39 cellular contexts compared by ENCODE assay signal in the genomic region with DNA sequence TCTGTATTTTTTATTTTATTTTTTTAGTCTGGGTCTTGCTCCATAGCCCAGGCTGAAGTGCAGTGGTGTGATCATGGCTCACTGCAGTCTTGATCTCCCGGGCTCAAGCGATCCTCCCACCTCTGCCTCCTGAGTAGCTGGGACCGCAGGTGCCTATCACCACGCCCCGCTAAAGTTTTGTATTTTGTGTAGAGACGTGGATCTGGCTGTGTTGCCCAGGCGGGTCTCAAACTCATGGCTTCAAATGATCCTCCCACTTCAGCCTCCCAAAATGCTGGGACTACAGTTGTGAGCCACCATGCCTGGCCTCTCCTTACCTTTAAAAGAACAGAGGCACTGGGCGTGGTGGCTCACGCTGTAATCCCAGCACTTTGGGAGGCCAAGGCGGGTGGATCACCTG. TPM values are rescaled to one million over a fixed set of nuclear protein-coding genes. Genes with fewer than 3 reads are reported as not detected.
"Had no signal": no experiment of that assay in that cellular context is flagged by ENCODE, and none has a peak within 500 bp of the region (broad histone marks: within the 10 kb centered on the region; RNA-seq: fewer than 3 reads in every experiment).

No MANE protein-coding gene starts in this region.

- H3K4me1 ChIP-seq: adrenal gland, breast epithelium had no signal

- H3K36me3 Mint-ChIP-seq: activated CD8-positive, alpha-beta memory T cell treated with anti-CD3 and anti-CD28 coated beads, Interleukin-2, amount 10 ng/mL, durations not matched to agents 7 days and 5 days; activated naive CD4-positive, alpha-beta T cell treated with anti-CD3 and anti-CD28 coated beads, Interleukin-2, amount 50 U/mL, for 72 hours; activated naive CD8-positive, alpha-beta T cell treated with anti-CD3 and anti-CD28 coated beads for 36 hours had no signal

- H3K4me3 Mint-ChIP-seq: activated CD4-positive, alpha-beta memory T cell treated with anti-CD3 and anti-CD28 coated beads, Interleukin-2, amount 10 ng/mL, durations not matched to agents 7 days and 5 days; activated CD4-positive, alpha-beta T cell treated with anti-CD3 and anti-CD28 coated beads for 36 hours; activated CD4-positive, alpha-beta T cell treated with anti-CD3 and anti-CD28 coated beads, Interleukin-2, amount 10 ng/mL, durations not matched to agents 7 days and 5 days; activated CD8-positive, alpha-beta memory T cell treated with anti-CD3 and anti-CD28 coated beads, Interleukin-2, amount 10 ng/mL, durations not matched to agents 7 days and 5 days; activated CD8-positive, alpha-beta T cell treated with anti-CD3 and anti-CD28 coated beads, Interleukin-2, amount 10 ng/mL, durations not matched to agents 7 days and 5 days; activated naive CD4-positive, alpha-beta T cell treated with anti-CD3 and anti-CD28 coated beads for 36 hours; activated naive CD8-positive, alpha-beta T cell treated with anti-CD3 and anti-CD28 coated beads for 36 hours; activated T-cell treated with anti-CD3 and anti-CD28 coated beads, Interleukin-2, amount 50 U/mL, for 24 hours; activated T-helper 17 cell treated with anti-CD3 and anti-CD28 coated beads, Interleukin-2, amount 50 U/mL, for 72 hours; central memory CD8-positive, alpha-beta T cell; T-helper 1 cell treated with Interleukin-12 subunit alpha and Interleukin-12 subunit beta and Interleukin-4 antibody, amounts not matched to agents 30 μg/mL and 1 μg/mL, for 36 hours; T-helper 2 cell treated with Interferon-gamma antibody and Interleukin-4, amounts not matched to agents 5 μg/mL and 100 μg/mL, for 36 hours had no signal

- H3K27ac Mint-ChIP-seq: activated CD4-positive, alpha-beta memory T cell treated with anti-CD3 and anti-CD28 coated beads, Interleukin-2, amount 10 ng/mL, durations not matched to agents 7 days and 5 days; activated CD4-positive, alpha-beta T cell treated with anti-CD3 and anti-CD28 coated beads for 36 hours; activated CD4-positive, alpha-beta T cell treated with anti-CD3 and anti-CD28 coated beads, Interleukin-2, amount 10 ng/mL, durations not matched to agents 7 days and 5 days; activated CD8-positive, alpha-beta memory T cell treated with anti-CD3 and anti-CD28 coated beads, Interleukin-2, amount 10 ng/mL, durations not matched to agents 7 days and 5 days; activated CD8-positive, alpha-beta T cell treated with anti-CD3 and anti-CD28 coated beads, Interleukin-2, amount 10 ng/mL, durations not matched to agents 7 days and 5 days; activated naive CD4-positive, alpha-beta T cell treated with anti-CD3 and anti-CD28 coated beads for 36 hours; activated naive CD4-positive, alpha-beta T cell treated with anti-CD3 and anti-CD28 coated beads, Interleukin-2, amount 50 U/mL, for 72 hours; activated naive CD8-positive, alpha-beta T cell treated with anti-CD3 and anti-CD28 coated beads for 36 hours; activated T-cell treated with anti-CD3 and anti-CD28 coated beads, Interleukin-2, amount 50 U/mL, for 24 hours; activated T-helper 17 cell treated with anti-CD3 and anti-CD28 coated beads, Interleukin-2, amount 50 U/mL, for 72 hours; T-helper 1 cell treated with Interleukin-12 subunit alpha and Interleukin-12 subunit beta and Interleukin-4 antibody, amounts not matched to agents 30 μg/mL and 1 μg/mL, for 36 hours; T-helper 2 cell treated with Interferon-gamma antibody and Interleukin-4, amounts not matched to agents 5 μg/mL and 100 μg/mL, for 36 hours had no signal

- H3K36me3 ChIP-seq: adrenal gland, brain microvascular endothelial cell, breast epithelium had no signal

- H3K9me3 Mint-ChIP-seq: activated CD4-positive, alpha-beta memory T cell treated with anti-CD3 and anti-CD28 coated beads, Interleukin-2, amount 10 ng/mL, durations not matched to agents 7 days and 5 days; activated CD4-positive, alpha-beta T cell treated with anti-CD3 and anti-CD28 coated beads, Interleukin-2, amount 10 ng/mL, durations not matched to agents 7 days and 5 days; activated naive CD4-positive, alpha-beta T cell treated with anti-CD3 and anti-CD28 coated beads for 36 hours; activated naive CD4-positive, alpha-beta T cell treated with anti-CD3 and anti-CD28 coated beads, Interleukin-2, amount 50 U/mL, for 72 hours; activated naive CD8-positive, alpha-beta T cell treated with anti-CD3 and anti-CD28 coated beads for 36 hours; activated T-cell treated with anti-CD3 and anti-CD28 coated beads, Interleukin-2, amount 50 U/mL, for 24 hours; activated T-helper 17 cell treated with anti-CD3 and anti-CD28 coated beads, Interleukin-2, amount 50 U/mL, for 72 hours; central memory CD8-positive, alpha-beta T cell; T-helper 1 cell treated with Interleukin-12 subunit alpha and Interleukin-12 subunit beta and Interleukin-4 antibody, amounts not matched to agents 30 μg/mL and 1 μg/mL, for 36 hours; T-helper 2 cell treated with Interferon-gamma antibody and Interleukin-4, amounts not matched to agents 5 μg/mL and 100 μg/mL, for 36 hours had no signal

- DNase-seq: activated CD4-positive, alpha-beta memory T cell treated with anti-CD3 and anti-CD28 coated beads, Interleukin-2, amount 10 ng/mL, durations not matched to agents 7 days and 5 days; activated CD4-positive, alpha-beta T cell treated with anti-CD3 and anti-CD28 coated beads for 1 hour; activated CD4-positive, alpha-beta T cell treated with anti-CD3 and anti-CD28 coated beads for 36 hours; activated CD4-positive, alpha-beta T cell treated with anti-CD3 and anti-CD28 coated beads for 48 hours; activated CD4-positive, alpha-beta T cell treated with anti-CD3 and anti-CD28 coated beads, Interleukin-2, amount 10 ng/mL, durations not matched to agents 7 days and 5 days; activated CD4-positive, alpha-beta T cell treated with anti-CD3 and anti-CD28 coated beads, Interleukin-2, amount 50 U/mL, for 48 hours; activated CD4-positive, CD25-positive, alpha-beta regulatory T cell; activated CD8-positive, alpha-beta memory T cell treated with anti-CD3 and anti-CD28 coated beads for 24 hours; activated CD8-positive, alpha-beta memory T cell treated with anti-CD3 and anti-CD28 coated beads, Interleukin-2, amount 10 ng/mL, durations not matched to agents 7 days and 5 days; activated CD8-positive, alpha-beta memory T cell treated with anti-CD3 and anti-CD28 coated beads, Interleukin-2, amount 50 U/mL, for 48 hours; activated CD8-positive, alpha-beta T cell treated with anti-CD3 and anti-CD28 coated beads, Interleukin-2, amount 10 ng/mL, durations not matched to agents 7 days and 5 days; activated effector memory CD4-positive, alpha-beta T cell treated with anti-CD3 and anti-CD28 coated beads, Interleukin-2, amount 50 U/mL, for 16 hours; activated gamma-delta T cell treated with Interleukin-2 at 50 U/mL for 16 hours; activated naive CD4-positive, alpha-beta T cell; activated naive CD4-positive, alpha-beta T cell treated with anti-CD3 and anti-CD28 coated beads for 36 hours; activated naive CD4-positive, alpha-beta T cell treated with anti-CD3 and anti-CD28 coated beads, Interleukin-2, amount 50 U/mL, for 16 hours; activated naive CD8-positive, alpha-beta T cell treated with anti-CD3 and anti-CD28 coated beads for 36 hours; activated T-cell treated with anti-CD3 and anti-CD28 coated beads, Interleukin-2, amount 50 U/mL, for 24 hours; activated T-cell treated with anti-CD3 and anti-CD28 coated beads, Interleukin-2, amount 50 U/mL, for 48 hours; adrenal gland; amniotic stem cell; aorta; body of pancreas; brain microvascular endothelial cell; cerebellar nuclear complex; T-helper 1 cell; T-helper 2 cell; T-helper 9 cell had no signal

- ATAC-seq: activated CD4-positive, alpha-beta T cell treated with anti-CD3 and anti-CD28 coated beads for 36 hours; activated CD4-positive, CD25-positive, alpha-beta regulatory T cell treated with anti-CD3 and anti-CD28 coated beads, Interleukin-2, amount 50 U/mL, for 24 hours; activated CD8-positive, alpha-beta memory T cell treated with anti-CD3 and anti-CD28 coated beads, Interleukin-2, amount 10 ng/mL, durations not matched to agents 7 days and 5 days; activated CD8-positive, alpha-beta T cell treated with anti-CD3 and anti-CD28 coated beads, Interleukin-2, amount 10 ng/mL, durations not matched to agents 7 days and 5 days; activated naive CD4-positive, alpha-beta T cell treated with anti-CD3 and anti-CD28 coated beads, Interleukin-2, amount 50 U/mL, for 72 hours; activated T-helper 17 cell treated with anti-CD3 and anti-CD28 coated beads, Interleukin-2, amount 50 U/mL, for 72 hours; body of pancreas had no signal

- H3K27me3 ChIP-seq: adrenal gland, body of pancreas, brain microvascular endothelial cell had no signal

- H3K9me3 ChIP-seq: adrenal gland, body of pancreas, breast epithelium had no signal

- H3K4me1 Mint-ChIP-seq: activated CD4-positive, alpha-beta memory T cell treated with anti-CD3 and anti-CD28 coated beads, Interleukin-2, amount 10 ng/mL, durations not matched to agents 7 days and 5 days; activated CD4-positive, alpha-beta T cell treated with anti-CD3 and anti-CD28 coated beads for 36 hours; activated CD4-positive, alpha-beta T cell treated with anti-CD3 and anti-CD28 coated beads, Interleukin-2, amount 10 ng/mL, durations not matched to agents 7 days and 5 days; activated CD8-positive, alpha-beta memory T cell treated with anti-CD3 and anti-CD28 coated beads, Interleukin-2, amount 10 ng/mL, durations not matched to agents 7 days and 5 days; activated naive CD8-positive, alpha-beta T cell treated with anti-CD3 and anti-CD28 coated beads for 36 hours; activated T-helper 17 cell treated with anti-CD3 and anti-CD28 coated beads, Interleukin-2, amount 50 U/mL, for 72 hours; central memory CD8-positive, alpha-beta T cell had no signal

- H3K27ac ChIP-seq: adrenal gland, body of pancreas, brain microvascular endothelial cell, breast epithelium, VCaP had no signal

- H3K4me3 ChIP-seq: adrenal gland, body of pancreas, breast epithelium had no signal

RNA-seq across cellular contexts. Expression of gene MAG, which starts 4.2 kb away (rescaled TPM):
- total RNA-seq: activated CD4-positive, alpha-beta memory T cell treated with anti-CD3 and anti-CD28 coated beads, Interleukin-2, amount 10 ng/mL, durations not matched to agents 7 days and 5 days; activated CD4-positive, alpha-beta T cell treated with anti-CD3 and anti-CD28 coated beads, Interleukin-2, amount 10 ng/mL, durations not matched to agents 7 days and 5 days; astrocyte; cardiac septum; chondrocyte had no signal
- polyA plus RNA-seq: aorta had no signal

RNA-seq across cellular contexts. Expression of gene HAMP, which starts 5.4 kb away (rescaled TPM):
- total RNA-seq: body of pancreas, cardiac septum, chondrocyte had no signal
- polyA plus RNA-seq: aorta had no signal

RNA-seq across cellular contexts. Expression of gene CD22, which starts 41.3 kb away (rescaled TPM):
- total RNA-seq: astrocyte, chondrocyte had no signal
